Comparison of ENCODE assay signal across 8 cellular contexts in the genomic region with DNA sequence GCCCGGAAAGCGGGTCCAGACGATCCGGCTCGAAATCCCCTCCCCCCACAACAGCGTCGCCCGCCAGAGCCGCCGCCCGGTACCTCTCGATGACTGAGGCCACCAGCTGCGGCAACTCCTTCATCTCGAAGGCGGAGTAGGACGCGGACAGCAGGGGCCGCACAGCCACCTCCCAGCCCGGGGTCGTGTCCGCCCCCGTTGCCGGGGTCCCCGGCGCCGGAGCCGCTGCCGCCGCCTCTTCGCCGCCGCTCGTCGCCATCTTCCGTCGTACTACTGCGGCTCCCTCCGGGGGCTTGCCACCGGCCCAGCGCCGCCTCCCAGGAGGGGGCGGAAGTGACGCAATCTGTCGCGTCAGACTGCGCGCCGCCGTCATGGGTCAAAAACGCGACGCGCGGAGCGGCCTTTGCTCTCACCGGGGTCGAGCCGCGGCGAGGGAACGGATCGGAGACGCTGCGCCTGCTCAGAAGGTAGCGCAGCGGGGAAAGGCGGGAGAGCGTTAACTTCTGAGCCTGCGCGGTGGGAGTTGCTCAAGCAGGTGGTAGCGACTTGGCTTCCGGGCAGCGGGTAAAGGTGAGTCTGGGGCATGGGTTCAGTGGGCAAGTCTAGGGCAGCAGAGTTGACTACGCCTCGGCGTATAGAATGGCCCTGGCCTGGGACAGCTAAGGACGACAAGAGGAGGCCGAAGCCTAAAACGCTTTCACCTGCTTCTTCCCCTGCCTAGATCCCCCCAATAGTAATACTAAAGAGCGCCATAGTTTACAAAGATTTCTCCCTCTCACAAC. TPM values are rescaled to one million over a fixed set of nuclear protein-coding genes. Genes with fewer than 3 reads are reported as not detected.
DNase-seq lines count a peak whose midpoint lies in the region; ATAC-seq and TF ChIP-seq lines count a peak whose summit lies in the region.

Gene UBR4, minus strand, starts transcription at position 277 of the 782 bp plus-strand sequence. Its CDS starts 18 bp downstream, at position 259.

- H3K9me3 Mint-ChIP-seq in activated naive CD4-positive, alpha-beta T cell treated with anti-CD3 and anti-CD28 coated beads, Interleukin-2, amount 10 ng/mL, durations not matched to agents 7 days and 5 days: no peaks in the 10 kb centered on the region

- peak within 1 kb of the TSS; percentile 63 for H3K4me3 ChIP-seq in HFF-Myc (replicated peaks; ENCODE audit: low read depth, low read length)
- peak within 1 kb of the TSS; percentile 40 to 93 for H3K4me3 ChIP-seq in gastroesophageal sphincter

- H3K36me3 ChIP-seq in gastroesophageal sphincter: peaks cover 0 to 22% of the 10 kb centered on the region in 2 donors

- H3K4me3 Mint-ChIP-seq in activated naive CD4-positive, alpha-beta T cell treated with anti-CD3 and anti-CD28 coated beads, Interleukin-2, amount 10 ng/mL, durations not matched to agents 7 days and 5 days: peak within 1 kb of the TSS; percentile 84

- H3K27ac ChIP-seq in gastroesophageal sphincter: peak within 1 kb of the TSS; percentile 73 to 99 (median 96)

- H3K4me1 Mint-ChIP-seq in activated naive CD4-positive, alpha-beta T cell treated with anti-CD3 and anti-CD28 coated beads, Interleukin-2, amount 10 ng/mL, durations not matched to agents 7 days and 5 days: peaks cover 76% of the 10 kb centered on the region

- no peaks in the 10 kb centered on the region for H3K27me3 Mint-ChIP-seq in activated naive CD4-positive, alpha-beta T cell treated with anti-CD3 and anti-CD28 coated beads, Interleukin-2, amount 10 ng/mL, durations not matched to agents 7 days and 5 days

- peak; percentile 98 for ATAC-seq in gastroesophageal sphincter

- H3K27me3 ChIP-seq in gastroesophageal sphincter: no peaks in the 10 kb centered on the region

- peak within 1 kb of the TSS; percentile 96 for H3K27ac Mint-ChIP-seq in activated naive CD4-positive, alpha-beta T cell treated with anti-CD3 and anti-CD28 coated beads, Interleukin-2, amount 10 ng/mL, durations not matched to agents 7 days and 5 days

- 0% methylated on average over 3 to 5 of the region's 80 CpGs for WGBS in gastroesophageal sphincter (ENCODE audit: low coverage in 1 of 2), 2 donors

- DNase-seq in GM03348 (ENCODE audit: low spot score): peak; percentile 97
- peak; percentile 65 for DNase-seq in HFF-Myc (ENCODE audit: extremely low read depth, low read depth)
- peak; percentile 98 for DNase-seq in NAMALWA (ENCODE audit: low spot score)
- DNase-seq in SK-N-DZ (ENCODE audit: low spot score): peak; percentile 93
- DNase-seq in activated naive CD4-positive, alpha-beta T cell treated with anti-CD3 and anti-CD28 coated beads, Interleukin-2, amount 10 ng/mL, durations not matched to agents 7 days and 5 days: peak; percentile 97
- peak; percentile 55 for DNase-seq in non-pigmented ciliary epithelial cell (ENCODE audit: low read depth)
- DNase-seq in superior temporal gyrus (ENCODE audit: extremely low spot score): peak; percentile 96

- CTCF ChIA-PET in activated naive CD4-positive, alpha-beta T cell treated with anti-CD3 and anti-CD28 coated beads, Interleukin-2, amount 10 ng/mL, durations not matched to agents 7 days and 5 days (lab: Charles Lee): interaction anchor here (0.8 to 1.4 kb wide), 4 partner anchors 9 to 297 kb away, joined by 3 to 5 read pairs (median 4); no protein-coding TSS in a partner anchor

- no peak for TF ChIP-seq CTCF in HFF-Myc (IDR thresholded peaks at IDR 0.05; ENCODE audit: low read depth, low read length, missing control alignments)
- peak in 1 of 4 experiments; percentile 13 for TF ChIP-seq CTCF in gastroesophageal sphincter (IDR thresholded peaks at IDR 0.05)

- TF ChIP-seq POLR2A in gastroesophageal sphincter (IDR thresholded peaks at IDR 0.05): peak; percentile 98

- TF ChIP-seq EP300 in gastroesophageal sphincter (IDR thresholded peaks at IDR 0.05): no peak

- peaks cover 15 to 74% (median 33%) of the 10 kb centered on the region in 3 donors for H3K4me1 ChIP-seq in gastroesophageal sphincter

- H3K9me3 ChIP-seq in gastroesophageal sphincter: no peaks in the 10 kb centered on the region

- peaks cover 27% of the 10 kb centered on the region for H3K36me3 Mint-ChIP-seq in activated naive CD4-positive, alpha-beta T cell treated with anti-CD3 and anti-CD28 coated beads, Interleukin-2, amount 10 ng/mL, durations not matched to agents 7 days and 5 days

RNA-seq across cellular contexts. Expression of gene UBR4, which starts in this region (rescaled TPM):
- 38.6 and 40.6 TPM in 2 replicates for polyA plus RNA-seq in SK-N-DZ (2014; cell fraction: cytosol; rRNA removed)
- polyA plus RNA-seq in SK-N-DZ (2014; cell fraction: nucleus; rRNA removed): 87.7 and 145 TPM in 2 replicates
- 100 to 1,000 TPM in 3 of 4 donors, 10 to 100 TPM in 1; 79.3 to 200 (median 191) TPM for total RNA-seq in gastroesophageal sphincter

Comparison
In these comparisons a context has a peak if more than half of its experiments do, and no peak if none do; other contexts are left out.
1. Peak in every context shown above with its lines: DNase-seq, ATAC-seq, H3K4me3 ChIP-seq and H3K27ac ChIP-seq.